ENCODE assay signal across 20 cellular contexts in genomic region chr20:3739926-3740599, GRCh38. TPM values are rescaled to one million over a fixed set of nuclear protein-coding genes. Genes with fewer than 3 reads are reported as not detected.
A peak's percentile ranks its signal among the peaks of the same experiment; 100 is the strongest.
DNase-seq lines count a peak whose midpoint lies in the region; ATAC-seq, FAIRE-seq and TF ChIP-seq lines count a peak whose summit lies in the region.
"Had no signal": no experiment of that assay in that cellular context is flagged by ENCODE, and none has a peak within 500 bp of the region (broad histone marks: within the 10 kb centered on the region; RNA-seq: fewer than 3 reads in every experiment).

No MANE protein-coding gene starts in this region.

- peaks cover 6% of the 10 kb centered on the region for H3K4me1 ChIP-seq in Panc1 (ENCODE audit: control insufficient read depth, insufficient read depth, low read length)
- peaks cover 0 to 35% (median 0%) of the 10 kb centered on the region in 3 donors for H3K4me1 ChIP-seq in gastroesophageal sphincter
- H3K4me1 ChIP-seq in spleen, result peaks cover 10 to 87% (median 34%) of the 10 kb centered on the region in 6 donors

- H3K27ac ChIP-seq in Panc1 (ENCODE audit: low read length) (no peak overlapping the region), gastroesophageal sphincter (peak overlapping the region in 3 of 4 donors; percentile 59 to 66 (median 66)), spleen (peak overlapping the region; percentile 53 to 88 (median 78))

- TF ChIP-seq CTCF in Panc1 (IDR thresholded peaks at IDR 0.05), result no peak
- TF ChIP-seq CTCF in gastroesophageal sphincter (IDR thresholded peaks at IDR 0.05), result no peak
- TF ChIP-seq CTCF in spleen (IDR thresholded peaks at IDR 0.05 in 8 of 11, conservative IDR thresholded peaks at IDR 0.05 in 3 of 11), result no peak

- intact Hi-C loops in Panc1 (cut with micrococcal nuclease; ENCODE audit: unreplicated experiment), result loop anchor here (10.0 kb wide), 1 partner anchor 65 kb away; no protein-coding TSS in a partner anchor
- intact Hi-C loops in spleen (cut with DNase I; ENCODE audit: low total_unique reads), result no loop called here

- H3K4me3 ChIP-seq in Panc1 (ENCODE audit: low read depth in 2 of 2, low read length in 2 of 2) (no peak overlapping the region), gastroesophageal sphincter (no peak overlapping the region), spleen (no peak overlapping the region)
- H3K4me3 ChIP-seq: Peyer's patch had no signal

- no peak for DNase-seq in Panc1 (ENCODE audit: low read depth, low spot score)
- no peak for DNase-seq in spleen
- no peak for DNase-seq in KG1 (lab: John Stamatoyannopoulos, UW)
- no peak for DNase-seq in GDM1 (lab: John Stamatoyannopoulos, UW)
- no peak for DNase-seq in H54 (ENCODE audit: insufficient read length, low spot score)
- DNase-seq: activated CD8-positive, alpha-beta memory T cell treated with anti-CD3 and anti-CD28 coated beads, Interleukin-2, amount 50 U/mL, for 4 hours; activated naive CD4-positive, alpha-beta T cell treated with anti-CD3 and anti-CD28 coated beads, Interleukin-2, amount 10 ng/mL, durations not matched to agents 7 days and 5 days; DMS79; endodermal cell; NCI-H187 treated with DMSO at 0.1 percent for 48 hours; NCI-H524 treated with DMSO at 0.1 percent for 48 hours; stimulated activated CD4-positive, alpha-beta T cell treated with anti-CD3 and anti-CD28 coated beads, Interleukin-4, amount 100 ng/mL, for 1 hour; SW 1271 had no signal

- no peaks in the 10 kb centered on the region for H3K27me3 ChIP-seq in Panc1 (ENCODE audit: control insufficient read depth, insufficient read depth, low read length)
- peaks cover 14% of the 10 kb centered on the region for H3K27me3 ChIP-seq in gastroesophageal sphincter
- H3K27me3 ChIP-seq in spleen (replicated peaks in 1 of 7), result peaks cover 0 to 7% (median 0%) of the 10 kb centered on the region in 7 donors
- H3K27me3 ChIP-seq: Peyer's patch had no signal

- H3K9me3 ChIP-seq in Panc1 (ENCODE audit: control insufficient read depth, insufficient read depth, low read depth, low read length) (no peaks in the 10 kb centered on the region), gastroesophageal sphincter (no peaks in the 10 kb centered on the region), spleen (no peaks in the 10 kb centered on the region)
- H3K9me3 ChIP-seq: Peyer's patch had no signal

- ATAC-seq in Panc1, result peak; percentile 19; the same call in 1 of the 2 replicates
- ATAC-seq in gastroesophageal sphincter, result no peak

- H3K36me3 ChIP-seq in Panc1 (ENCODE audit: control insufficient read depth, insufficient read depth, low read length) (no peaks in the 10 kb centered on the region), gastroesophageal sphincter (peaks cover 0 to 4% of the 10 kb centered on the region in 2 donors), spleen (peaks cover 0 to 50% (median 0%) of the 10 kb centered on the region in 6 donors)
- H3K36me3 ChIP-seq: Peyer's patch had no signal

- in situ Hi-C loops in Panc1 (cut with HindIII; ENCODE audit: low pct_unique_long_range_greater_than_20kb, low sequenced_read_pairs), result no loop called here

- no peak for TF ChIP-seq EP300 in gastroesophageal sphincter (IDR thresholded peaks at IDR 0.05)

- BruUV-seq in Panc1 (replicated peaks; lab: Mats Ljungman, UMichigan), result no TSS peak

- CTCF ChIA-PET in Panc1 (lab: Charles Lee), result no interaction called here

- POLR2A ChIA-PET in Panc1 (lab: Charles Lee), result interaction anchor here (0.6 kb wide), 2 partner anchors 51 to 379 kb away, joined by 3 read pairs; no protein-coding TSS in a partner anchor

- 14% methylated on average over 1 of the region's 7 CpGs; no CpG with 5 or more reads in 1 of the 2 donors for WGBS in gastroesophageal sphincter (ENCODE audit: low coverage in 1 of 2), 2 donors
- 23 to 71% (median 70%) methylated on average over 2 to 7 of the region's 7 CpGs for WGBS in spleen, 5 donors

- FAIRE-seq in H54 (lab: Jason Lieb, UNC), result no peak
- FAIRE-seq: bronchial epithelial cell, keratinocyte had no signal

- TF ChIP-seq POLR2A in gastroesophageal sphincter (IDR thresholded peaks at IDR 0.05) (no peak), spleen (IDR thresholded peaks at IDR 0.05) (no peak), H54 (IDR thresholded peaks at IDR 0.05; ENCODE audit: low read depth, low read length) (no peak)

RNA-seq across cellular contexts. Expression of gene HSPA12B, which starts 7.6 kb away (rescaled TPM):
- total RNA-seq in Panc1 (2021; ENCODE audit: unreplicated experiment) (0.21 TPM), gastroesophageal sphincter (10 to 100 TPM in 2 of 4 donors, 1 to 10 TPM in 2; 9.6 to 19.3 (median 14.4) TPM), spleen (10 to 100 TPM; 12.6 to 74.0 (median 29.9) TPM)
- 0.51 TPM for polyA plus RNA-seq in Panc1 (2012; ENCODE audit: insufficient read length)
- 10 to 100 TPM in 2 of 3 donors, 1 to 10 TPM in 1; 5.7 to 41.6 (median 21.3) TPM for polyA plus RNA-seq in spleen
- total RNA-seq: bronchial epithelial cell had no signal
- polyA plus RNA-seq: keratinocyte had no signal

RNA-seq across cellular contexts. Expression of gene ADISSP, which starts 27.5 kb away (rescaled TPM):
- 100 TPM for total RNA-seq in Panc1 (2021; ENCODE audit: unreplicated experiment)
- polyA plus RNA-seq in Panc1 (2012; ENCODE audit: insufficient read length), result 137 TPM
- total RNA-seq in gastroesophageal sphincter, result 10 to 100 TPM; 36.1 to 74.7 (median 59.3) TPM
- 10 to 100 TPM; 29.4 to 42.4 (median 35.1) TPM for total RNA-seq in spleen
- 10 to 100 TPM; 31.3 to 55.5 (median 36.8) TPM for polyA plus RNA-seq in spleen

RNA-seq across cellular contexts. Expression of gene SIGLEC1, which starts 27.7 kb away (rescaled TPM):
- total RNA-seq in Panc1 (2021; ENCODE audit: unreplicated experiment), result 0.03 TPM
- polyA plus RNA-seq in Panc1 (2012; ENCODE audit: insufficient read length), result not detected
- 10 to 100 TPM; 10.1 to 17.2 (median 11.9) TPM for total RNA-seq in gastroesophageal sphincter
- total RNA-seq in spleen, result 10 to 100 TPM in 5 of 7 donors, 1 to 10 TPM in 2; 3.0 to 50.2 (median 21.9) TPM
- polyA plus RNA-seq in spleen, result 10 to 100 TPM in 2 of 3 donors, 1 to 10 TPM in 1; 8.1 to 18.4 (median 11.0) TPM
- total RNA-seq: bronchial epithelial cell, endodermal cell, glomerular endothelial cell, M059J had no signal
- polyA plus RNA-seq: BJ, keratinocyte had no signal

RNA-seq across cellular contexts. Expression of gene SPEF1, which starts 41.2 kb away (rescaled TPM):
- 0.41 TPM for total RNA-seq in Panc1 (2021; ENCODE audit: unreplicated experiment)
- polyA plus RNA-seq in Panc1 (2012; ENCODE audit: insufficient read length), result 0.28 TPM
- total RNA-seq in gastroesophageal sphincter, result not detected
- not detected for total RNA-seq in spleen
- under 1 TPM in 2 of 3 donors, not detected in 1; 0.06 to 0.11 TPM for polyA plus RNA-seq in spleen
- total RNA-seq: glomerular endothelial cell, Peyer's patch had no signal

RNA-seq across cellular contexts. Expression of gene CENPB, which starts 46.5 kb away (rescaled TPM):
- total RNA-seq in Panc1 (2021; ENCODE audit: unreplicated experiment) (154 TPM), gastroesophageal sphincter (100 to 1,000 TPM; 134 to 200 (median 139) TPM), spleen (10 to 100 TPM; 41.8 to 84.7 (median 57.9) TPM)
- polyA plus RNA-seq in Panc1 (2012; ENCODE audit: insufficient read length), result 149 TPM
- 10 to 100 TPM; 24.8 to 56.9 (median 29.3) TPM for polyA plus RNA-seq in spleen
